In genomic region chr19:33905937-33906577, GRCh38 we compare ENCODE assay signal across 8 cellular contexts.
DNase-seq lines count a peak whose midpoint lies in the region; ATAC-seq, FAIRE-seq and TF ChIP-seq lines count a peak whose summit lies in the region.

No MANE protein-coding gene starts in this region.

- H3K27me3 Mint-ChIP-seq in IgD-negative memory B cell: peaks cover 38% of the 10 kb centered on the region

- H3K4me1 ChIP-seq in subcutaneous abdominal adipose tissue (ENCODE audit: control insufficient read depth in 5 of 5, insufficient read depth in 5 of 5, low read length in 5 of 5): peaks cover 0 to 20% (median 17%) of the 10 kb centered on the region in 5 donors

- peak overlapping the region; percentile 30 for H3K27ac ChIP-seq in subcutaneous abdominal adipose tissue (ENCODE audit: low read depth, low read length)

- peaks cover 2 to 6% (median 5%) of the 10 kb centered on the region in 3 donors for H3K4me1 Mint-ChIP-seq in IgD-negative memory B cell

- H3K36me3 ChIP-seq in bronchial epithelial cell (ENCODE audit: control insufficient read depth, insufficient read depth, low read length) (no peaks in the 10 kb centered on the region), subcutaneous abdominal adipose tissue (ENCODE audit: control insufficient read depth in 5 of 5, insufficient read depth in 5 of 5, low read length in 5 of 5) (no peaks in the 10 kb centered on the region)

- H3K36me3 Mint-ChIP-seq in IgD-negative memory B cell: no peaks in the 10 kb centered on the region

- FAIRE-seq in bronchial epithelial cell (lab: Jason Lieb, UNC): no peak

- DNase-seq in bronchial epithelial cell (ENCODE audit: low read depth) (peak; percentile 35), kidney tubule cell (ENCODE audit: low spot score) (peak; percentile 38), DMS153 (lab: John Stamatoyannopoulos, UW) (no peak), NCI-H2227 treated with DMSO at 0.1 percent for 48 hours (lab: John Stamatoyannopoulos, UW) (no peak), T1000 (lab: John Stamatoyannopoulos, UW) (no peak)

- no peaks in the 10 kb centered on the region for H3K9me3 ChIP-seq in subcutaneous abdominal adipose tissue (ENCODE audit: control insufficient read depth in 5 of 5, low read length in 5 of 5)

- peaks cover 0 to 18% (median 8%) of the 10 kb centered on the region in 3 donors for H3K9me3 Mint-ChIP-seq in IgD-negative memory B cell

- H3K4me3 ChIP-seq in bronchial epithelial cell (ENCODE audit: low read depth, low read length) (peak overlapping the region; percentile 48), subcutaneous abdominal adipose tissue (ENCODE audit: low read depth in 1 of 5, low read length in 5 of 5) (peak overlapping the region; percentile 57 to 76 (median 63))

- H3K9ac ChIP-seq in subcutaneous abdominal adipose tissue (ENCODE audit: low read length in 5 of 5): peak overlapping the region in 4 of 5 donors; percentile 43 to 80 (median 68)

- no peak for TF ChIP-seq CTCF in bronchial epithelial cell (IDR thresholded peaks at IDR 0.05; ENCODE audit: insufficient read depth, low read length, severe bottlenecking)

- H3K4me3 Mint-ChIP-seq in IgD-negative memory B cell: peak overlapping the region in 3 of 4 donors; percentile 72 to 81 (median 80)

- H3K27ac Mint-ChIP-seq in IgD-negative memory B cell: no peak overlapping the region

- ATAC-seq in GM21390 (IDR thresholded peaks at IDR 0.05; ENCODE audit: unreplicated experiment): no peak

- H3K27me3 ChIP-seq in bronchial epithelial cell (ENCODE audit: control insufficient read depth, insufficient read depth, low read length): no peaks in the 10 kb centered on the region
- peaks cover 0 to 25% (median 4%) of the 10 kb centered on the region in 5 donors for H3K27me3 ChIP-seq in subcutaneous abdominal adipose tissue (ENCODE audit: control insufficient read depth in 5 of 5, insufficient read depth in 4 of 5, low read length in 5 of 5)

Comparison
In these comparisons a context has a peak if more than half of its experiments do, and no peak if none do; other contexts are left out.
1. DNase-seq: peak in bronchial epithelial cell (single experiment) and kidney tubule cell (single experiment); none in DMS153 (single experiment), NCI-H2227 treated with DMSO at 0.1 percent for 48 hours (single experiment) and T1000 (single experiment).